Comparison of ENCODE assay signal across 11 cellular contexts in the genomic region with DNA sequence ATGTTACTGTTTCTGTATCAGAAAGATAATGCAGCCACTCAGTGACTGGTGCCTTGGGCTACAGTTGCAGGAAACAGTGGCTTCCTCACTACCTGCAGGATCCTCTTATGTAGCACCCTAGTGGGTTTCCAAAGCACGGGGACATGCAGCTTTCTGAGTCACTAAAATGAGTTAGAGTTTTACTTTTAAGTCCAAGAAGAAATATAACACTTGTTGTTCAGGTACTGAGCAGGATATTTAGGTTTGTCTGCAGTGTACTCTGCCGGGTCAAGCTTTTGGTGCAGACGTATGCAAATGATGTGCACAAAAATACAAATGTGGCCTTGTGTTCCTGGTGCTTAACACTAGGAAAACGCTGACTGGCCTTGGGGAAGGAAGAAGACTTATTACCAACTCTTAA. TPM values are rescaled to one million over a fixed set of nuclear protein-coding genes. Genes with fewer than 3 reads are reported as not detected.
DNase-seq lines count a peak whose midpoint lies in the region; ATAC-seq, FAIRE-seq and TF ChIP-seq lines count a peak whose summit lies in the region.
"Had no signal": no experiment of that assay in that cellular context is flagged by ENCODE, and none has a peak within 500 bp of the region (broad histone marks: within the 10 kb centered on the region; RNA-seq: fewer than 3 reads in every experiment).

No MANE protein-coding gene starts in this region.

- H3K27me3 Mint-ChIP-seq in activated CD4-positive, alpha-beta memory T cell treated with anti-CD3 and anti-CD28 coated beads, Interleukin-2, amount 10 ng/mL, durations not matched to agents 7 days and 5 days: no peaks in the 10 kb centered on the region

- H3K27ac ChIP-seq in C4-2B: peak overlapping the region; percentile 72; the same call in 1 of the 2 replicates
- peak overlapping the region; percentile 17 for H3K27ac ChIP-seq in muscle layer of colon (ENCODE audit: low read depth, low read length)

- FAIRE-seq in HTR-8/SVneo (lab: Jason Lieb, UNC): no peak

- peak overlapping the region; percentile 29 for H3K27ac Mint-ChIP-seq in activated CD4-positive, alpha-beta memory T cell treated with anti-CD3 and anti-CD28 coated beads, Interleukin-2, amount 10 ng/mL, durations not matched to agents 7 days and 5 days

- no peaks in the 10 kb centered on the region for H3K27me3 ChIP-seq in muscle layer of colon (ENCODE audit: control insufficient read depth in 1 of 2, insufficient read depth in 2 of 2, low read length in 2 of 2)

- no peak overlapping the region for H3K4me3 Mint-ChIP-seq in activated CD4-positive, alpha-beta memory T cell treated with anti-CD3 and anti-CD28 coated beads, Interleukin-2, amount 10 ng/mL, durations not matched to agents 7 days and 5 days

- DNase-seq in activated CD4-positive, alpha-beta memory T cell treated with anti-CD3 and anti-CD28 coated beads, Interleukin-2, amount 10 ng/mL, durations not matched to agents 7 days and 5 days: peak; percentile 31
- no peak for DNase-seq in iPS-NIHi11 (ENCODE audit: low spot score)
- no peak for DNase-seq in NCI-H345 (lab: John Stamatoyannopoulos, UW)
- DNase-seq in HTR-8/SVneo (ENCODE audit: insufficient read length, low spot score): no peak
- DNase-seq: Calu3, GOT3, IMR-90 had no signal

- ATAC-seq in GM19397 (IDR thresholded peaks at IDR 0.05; ENCODE audit: unreplicated experiment) (peak; percentile 37), HG03469 (IDR thresholded peaks at IDR 0.05; ENCODE audit: unreplicated experiment) (no peak)

- H3K9me3 ChIP-seq in muscle layer of colon (ENCODE audit: low read length): no peaks in the 10 kb centered on the region

- no peaks in the 10 kb centered on the region for H3K9me3 Mint-ChIP-seq in activated CD4-positive, alpha-beta memory T cell treated with anti-CD3 and anti-CD28 coated beads, Interleukin-2, amount 10 ng/mL, durations not matched to agents 7 days and 5 days

- POLR2A ChIA-PET in activated CD4-positive, alpha-beta memory T cell treated with anti-CD3 and anti-CD28 coated beads, Interleukin-2, amount 10 ng/mL, durations not matched to agents 7 days and 5 days (lab: Charles Lee): interaction anchor here (0.8 to 2.0 kb wide), 3 partner anchors 22 to 30 kb away, joined by 3 to 17 read pairs (median 3); a partner anchor contains a TSS

- no peak overlapping the region for H3K4me3 ChIP-seq in muscle layer of colon (ENCODE audit: low read depth in 1 of 2, low read length in 2 of 2)

- H3K4me1 ChIP-seq in muscle layer of colon (ENCODE audit: insufficient read depth, low read length): peaks cover 75% of the 10 kb centered on the region

- peaks cover 28% of the 10 kb centered on the region for H3K4me1 Mint-ChIP-seq in activated CD4-positive, alpha-beta memory T cell treated with anti-CD3 and anti-CD28 coated beads, Interleukin-2, amount 10 ng/mL, durations not matched to agents 7 days and 5 days

- CTCF ChIA-PET in activated CD4-positive, alpha-beta memory T cell treated with anti-CD3 and anti-CD28 coated beads, Interleukin-2, amount 10 ng/mL, durations not matched to agents 7 days and 5 days (lab: Charles Lee): interaction anchor here (0.6 kb wide), 1 partner anchor 140 kb away, joined by 3 read pairs; no protein-coding TSS in a partner anchor

- no peak for TF ChIP-seq CTCF in C4-2B (conservative IDR thresholded peaks at IDR 0.05)

- no peak overlapping the region for H3K9ac ChIP-seq in muscle layer of colon (ENCODE audit: low read length)

- H3K36me3 ChIP-seq in muscle layer of colon (ENCODE audit: insufficient read depth, low read length): no peaks in the 10 kb centered on the region

- no peaks in the 10 kb centered on the region for H3K36me3 Mint-ChIP-seq in activated CD4-positive, alpha-beta memory T cell treated with anti-CD3 and anti-CD28 coated beads, Interleukin-2, amount 10 ng/mL, durations not matched to agents 7 days and 5 days (ENCODE audit: low read depth)

RNA-seq across cellular contexts. Expression of a gene that starts 22.0 kb away (rescaled TPM):
- total RNA-seq in activated CD4-positive, alpha-beta memory T cell treated with anti-CD3 and anti-CD28 coated beads, Interleukin-2, amount 10 ng/mL, durations not matched to agents 7 days and 5 days: 10 to 100 TPM; 38.3 to 40.3 TPM

RNA-seq across cellular contexts. Expression of a gene that starts 43.4 kb away (rescaled TPM):
- 10 to 100 TPM; 44.1 to 46.5 TPM for total RNA-seq in activated CD4-positive, alpha-beta memory T cell treated with anti-CD3 and anti-CD28 coated beads, Interleukin-2, amount 10 ng/mL, durations not matched to agents 7 days and 5 days

RNA-seq across cellular contexts. Expression of a gene that starts 46.0 kb away (rescaled TPM):
- total RNA-seq in activated CD4-positive, alpha-beta memory T cell treated with anti-CD3 and anti-CD28 coated beads, Interleukin-2, amount 10 ng/mL, durations not matched to agents 7 days and 5 days: not detected
- total RNA-seq: Calu3, IMR-90 had no signal
